Comparison of ENCODE assay signal across 10 cellular contexts in the genomic region with DNA sequence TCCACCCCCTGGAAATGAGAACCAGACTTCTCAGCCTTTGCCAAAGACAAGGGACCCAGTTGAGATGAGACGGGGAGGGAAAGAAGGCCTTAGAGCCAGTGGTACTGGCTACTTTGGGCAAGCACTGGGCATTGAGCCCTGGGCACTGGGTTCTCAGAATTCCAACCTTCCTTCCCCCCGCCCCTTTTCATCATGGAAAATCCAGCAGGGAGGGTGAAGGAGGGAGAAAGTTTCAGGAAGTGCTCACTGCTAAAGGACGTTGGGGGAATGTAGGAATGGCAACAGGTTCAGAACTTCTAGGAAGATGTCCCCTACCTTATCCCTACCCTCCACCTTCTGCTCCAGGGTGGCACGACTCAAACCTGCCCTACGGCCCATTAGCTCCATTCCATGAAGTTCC. TPM values are rescaled to one million over a fixed set of nuclear protein-coding genes. Genes with fewer than 3 reads are reported as not detected.
A peak's percentile ranks its signal among the peaks of the same experiment; 100 is the strongest.
DNase-seq lines count a peak whose midpoint lies in the region; ATAC-seq and TF ChIP-seq lines count a peak whose summit lies in the region.
"Had no signal": no experiment of that assay in that cellular context is flagged by ENCODE, and none has a peak within 500 bp of the region (broad histone marks: within the 10 kb centered on the region; RNA-seq: fewer than 3 reads in every experiment).

No MANE protein-coding gene starts in this region.

- H3F3A ChIP-seq in GM23248 (ENCODE audit: insufficient read depth) = peaks cover 47% of the 10 kb centered on the region

- TF ChIP-seq CTCF in activated CD8-positive, alpha-beta T cell treated with anti-CD3 and anti-CD28 coated beads for 36 hours (IDR thresholded peaks at IDR 0.05) = no peak
- TF ChIP-seq CTCF in hepatocyte (IDR thresholded peaks at IDR 0.05; ENCODE audit: poor library complexity) = no peak

- H3K27me3 ChIP-seq in GM23248 (replicated peaks; ENCODE audit: insufficient read depth) (no peaks in the 10 kb centered on the region), hepatocyte (no peaks in the 10 kb centered on the region), skeletal muscle tissue (ENCODE audit: control insufficient read depth in 3 of 3, insufficient read depth in 3 of 3, low read length in 3 of 3) (no peaks in the 10 kb centered on the region)

- peaks cover 27% of the 10 kb centered on the region for H3K4me1 Mint-ChIP-seq in activated CD8-positive, alpha-beta T cell treated with anti-CD3 and anti-CD28 coated beads for 36 hours (ENCODE audit: low read depth)

- H3K9me3 ChIP-seq in GM23248 (ENCODE audit: low read depth) (no peaks in the 10 kb centered on the region), hepatocyte (ENCODE audit: low read depth) (no peaks in the 10 kb centered on the region), skeletal muscle tissue (ENCODE audit: control insufficient read depth in 3 of 3, low read length in 3 of 3) (no peaks in the 10 kb centered on the region)

- intact Hi-C loops in activated CD8-positive, alpha-beta T cell treated with anti-CD3 and anti-CD28 coated beads for 36 hours (cut with micrococcal nuclease) = no loop called here

- H3K9ac ChIP-seq in GM23248 = peak overlapping the region; percentile 83
- H3K9ac ChIP-seq in skeletal muscle tissue (ENCODE audit: low read depth in 1 of 3, low read length in 3 of 3) = peak overlapping the region; percentile 98 to 99 (median 98)

- H2AFZ ChIP-seq in GM23248 = peak overlapping the region; percentile 47
- no peak overlapping the region for H2AFZ ChIP-seq in hepatocyte

- H4K20me1 ChIP-seq in GM23248 (ENCODE audit: insufficient read depth) = no peaks in the 10 kb centered on the region
- H4K20me1 ChIP-seq in hepatocyte (ENCODE audit: insufficient read depth, poor library complexity, severe bottlenecking) = no peaks in the 10 kb centered on the region

- 14 to 19% methylated on average over 5 of the region's 5 CpGs for WGBS in GM23248 (ENCODE audit: low coverage in 1 of 2, low lambda C conversion rate in 2 of 2, missing lambda C conversion rate in 2 of 2), 2 experiments
- 50% methylated on average over 5 of the region's 5 CpGs for WGBS in hepatocyte (ENCODE audit: low lambda C conversion rate, missing lambda C conversion rate)

- CTCF ChIA-PET in activated CD8-positive, alpha-beta T cell treated with anti-CD3 and anti-CD28 coated beads for 36 hours (lab: Charles Lee) = interaction anchor here (1.0 to 2.7 kb wide), 8 partner anchors 8 to 275 kb away, joined by 3 to 21 read pairs (median 4); a partner anchor contains a TSS

- H3K9me3 Mint-ChIP-seq in activated CD8-positive, alpha-beta T cell treated with anti-CD3 and anti-CD28 coated beads for 36 hours = no peaks in the 10 kb centered on the region

- no peak overlapping the region for H3K27ac Mint-ChIP-seq in activated CD8-positive, alpha-beta T cell treated with anti-CD3 and anti-CD28 coated beads for 36 hours

- H3K36me3 ChIP-seq in GM23248 (ENCODE audit: low read depth) = no peaks in the 10 kb centered on the region
- H3K36me3 ChIP-seq in hepatocyte (replicated peaks; ENCODE audit: insufficient read depth, low read depth) = no peaks in the 10 kb centered on the region
- peaks cover 0 to 3% (median 2%) of the 10 kb centered on the region in 3 donors for H3K36me3 ChIP-seq in skeletal muscle tissue (ENCODE audit: control insufficient read depth in 3 of 3, insufficient read depth in 3 of 3, low read length in 3 of 3)

- H3K27ac ChIP-seq in GM23248 = peak overlapping the region; percentile 87
- H3K27ac ChIP-seq in hepatocyte = peak overlapping the region; percentile 94
- H3K27ac ChIP-seq in skeletal muscle tissue (ENCODE audit: low read depth, low read length) = peak overlapping the region; percentile 99

- peak overlapping the region; percentile 79 for H3K4me2 ChIP-seq in GM23248 (ENCODE audit: unreplicated experiment)
- peak overlapping the region; percentile 93 for H3K4me2 ChIP-seq in hepatocyte

- peaks cover 9% of the 10 kb centered on the region for H3K36me3 Mint-ChIP-seq in activated CD8-positive, alpha-beta T cell treated with anti-CD3 and anti-CD28 coated beads for 36 hours (ENCODE audit: low read depth)

- H3K27me3 Mint-ChIP-seq in activated CD8-positive, alpha-beta T cell treated with anti-CD3 and anti-CD28 coated beads for 36 hours = no peaks in the 10 kb centered on the region

- in situ Hi-C loops in GM23248 (cut with MboI) = no loop called here

- ATAC-seq in activated CD8-positive, alpha-beta T cell treated with anti-CD3 and anti-CD28 coated beads for 36 hours = no peak
- no peak for ATAC-seq in GM18858 (IDR thresholded peaks at IDR 0.05; ENCODE audit: unreplicated experiment)

- peak overlapping the region; percentile 85 for H3K4me3 Mint-ChIP-seq in activated CD8-positive, alpha-beta T cell treated with anti-CD3 and anti-CD28 coated beads for 36 hours

- H3K4me1 ChIP-seq in GM23248 (ENCODE audit: insufficient read depth) = peaks cover 42% of the 10 kb centered on the region
- peaks cover 53% of the 10 kb centered on the region for H3K4me1 ChIP-seq in hepatocyte (ENCODE audit: insufficient read depth)
- H3K4me1 ChIP-seq in skeletal muscle tissue (ENCODE audit: control insufficient read depth in 3 of 3, insufficient read depth in 3 of 3, low read length in 3 of 3) = peaks cover 57 to 62% (median 59%) of the 10 kb centered on the region in 3 donors

- H3K79me2 ChIP-seq in GM23248 (ENCODE audit: insufficient read depth) (peaks cover 20% of the 10 kb centered on the region), hepatocyte (peaks cover 22% of the 10 kb centered on the region)

- H3K4me3 ChIP-seq in GM23248 (peak overlapping the region; percentile 71), hepatocyte (peak overlapping the region; percentile 44), skeletal muscle tissue (ENCODE audit: low read length in 3 of 3) (peak overlapping the region; percentile 94 to 96 (median 95))

- POLR2A ChIA-PET in activated CD8-positive, alpha-beta T cell treated with anti-CD3 and anti-CD28 coated beads for 36 hours (lab: Charles Lee) = interaction anchor here (0.8 to 4.7 kb wide), 6 partner anchors 8 to 39 kb away, joined by 3 to 29 read pairs (median 5); a partner anchor contains a TSS

- DNase-seq in GM23248 (peak; percentile 37), hepatocyte (ENCODE audit: low spot score) (peak; percentile 39), HK-2 (ENCODE audit: unreplicated experiment) (no peak), NCI-H146 treated with DMSO at 0.1 percent for 48 hours (lab: John Stamatoyannopoulos, UW; ENCODE audit: unreplicated experiment) (no peak)
- no peak for DNase-seq in activated CD8-positive, alpha-beta T cell treated with anti-CD3 and anti-CD28 coated beads for 36 hours
- DNase-seq in stimulated activated naive CD4-positive, alpha-beta T cell (lab: John Stamatoyannopoulos, UW) = no peak

- no peaks in the 10 kb centered on the region for H3K9me2 ChIP-seq in GM23248 (ENCODE audit: insufficient read depth)
- no peaks in the 10 kb centered on the region for H3K9me2 ChIP-seq in hepatocyte (replicated peaks; ENCODE audit: insufficient read depth)

RNA-seq across cellular contexts. Expression of a gene that starts 4.2 kb away (rescaled TPM):
- 41.6 and 48.6 TPM in 2 replicates for total RNA-seq in GM23248 (2014; rRNA removed; shearing (Covaris generic))
- polyA plus RNA-seq in GM23248 (2016; fragmentation: Nextera tagmentation; extraction: Ambion mirVana) = 24.1 and 26.1 TPM in 2 replicates
- 1 to 10 TPM; 1.1 to 1.6 TPM for total RNA-seq in activated CD8-positive, alpha-beta T cell treated with anti-CD3 and anti-CD28 coated beads for 36 hours
- 15.9 and 16.9 TPM in 2 replicates for total RNA-seq in hepatocyte
- 32.2 and 41.8 TPM in 2 replicates for polyA plus RNA-seq in hepatocyte
- total RNA-seq in skeletal muscle tissue = 21.9 TPM

RNA-seq across cellular contexts. Expression of a gene that starts 33.5 kb away (rescaled TPM):
- 42.5 and 48.7 TPM in 2 replicates for total RNA-seq in GM23248 (2014; rRNA removed; shearing (Covaris generic))
- 54.7 and 55.5 TPM in 2 replicates for polyA plus RNA-seq in GM23248 (2016; fragmentation: Nextera tagmentation; extraction: Ambion mirVana)
- total RNA-seq in activated CD8-positive, alpha-beta T cell treated with anti-CD3 and anti-CD28 coated beads for 36 hours = 10 to 100 TPM; 24.8 to 25.0 TPM
- total RNA-seq in hepatocyte = 19.3 and 20.9 TPM in 2 replicates
- 24.6 and 25.8 TPM in 2 replicates for polyA plus RNA-seq in hepatocyte
- 13.0 TPM for total RNA-seq in skeletal muscle tissue

RNA-seq across cellular contexts. Expression of a gene that starts 39.4 kb away (rescaled TPM):
- total RNA-seq in GM23248 (2014; rRNA removed; shearing (Covaris generic)) = 436 and 501 TPM in 2 replicates
- polyA plus RNA-seq in GM23248 (2016; fragmentation: Nextera tagmentation; extraction: Ambion mirVana) = 73.4 and 74.8 TPM in 2 replicates
- 100 to 1,000 TPM; 789 to 814 TPM for total RNA-seq in activated CD8-positive, alpha-beta T cell treated with anti-CD3 and anti-CD28 coated beads for 36 hours
- 435 and 449 TPM in 2 replicates for total RNA-seq in hepatocyte
- 53.5 and 65.1 TPM in 2 replicates for polyA plus RNA-seq in hepatocyte
- total RNA-seq in skeletal muscle tissue = 1,005 TPM

RNA-seq across cellular contexts. Expression of a gene that starts 51.8 kb away (rescaled TPM):
- total RNA-seq in GM23248 (2014; rRNA removed; shearing (Covaris generic)) = 1,132 and 1,614 TPM in 2 replicates
- polyA plus RNA-seq in GM23248 (2016; fragmentation: Nextera tagmentation; extraction: Ambion mirVana) (1,827 and 1,899 TPM in 2 replicates), hepatocyte (81.2 and 86.0 TPM in 2 replicates)
- total RNA-seq in activated CD8-positive, alpha-beta T cell treated with anti-CD3 and anti-CD28 coated beads for 36 hours = 1 to 10 TPM; 2.0 to 2.3 TPM
- total RNA-seq in hepatocyte (21.8 and 25.1 TPM in 2 replicates), skeletal muscle tissue (89.8 TPM)

RNA-seq across cellular contexts. Expression of a gene that starts 57.6 kb away (rescaled TPM):
- not detected in 2 replicates for total RNA-seq in GM23248 (2014; rRNA removed; shearing (Covaris generic))
- polyA plus RNA-seq in GM23248 (2016; fragmentation: Nextera tagmentation; extraction: Ambion mirVana) = 0.33 and 0.43 TPM in 2 replicates
- 1 to 10 TPM; 5.3 to 6.7 TPM for total RNA-seq in activated CD8-positive, alpha-beta T cell treated with anti-CD3 and anti-CD28 coated beads for 36 hours
- total RNA-seq in hepatocyte = 18.9 and 21.8 TPM in 2 replicates
- 28.9 and 29.4 TPM in 2 replicates for polyA plus RNA-seq in hepatocyte
- under 0.01 TPM for total RNA-seq in skeletal muscle tissue
- total RNA-seq: M059J, myocyte had no signal

Comparison
In these comparisons a context has a peak if more than half of its experiments do, and no peak if none do; other contexts are left out.
1. DNase-seq: peak in GM23248 (single experiment) and hepatocyte (single experiment); none in activated CD8-positive, alpha-beta T cell treated with anti-CD3 and anti-CD28 coated beads for 36 hours (single experiment), HK-2 (single experiment), NCI-H146 treated with DMSO at 0.1 percent for 48 hours (single experiment) and stimulated activated naive CD4-positive, alpha-beta T cell (0 of 6).
2. H3K4me3 ChIP-seq: peak in every context shown above with its lines; median percentile 95 in skeletal muscle tissue; 71 in GM23248; 44 in hepatocyte.
3. Peak in every context shown above with its lines, with median percentiles within 50 percentile points of each other: H3K27ac ChIP-seq.